In genomic region chr10:72332423-72333110, GRCh38 we compare ENCODE assay signal across 8 cellular contexts. TPM values are rescaled to one million over a fixed set of nuclear protein-coding genes. Genes with fewer than 3 reads are reported as not detected.
DNase-seq lines count a peak whose midpoint lies in the region; ATAC-seq and TF ChIP-seq lines count a peak whose summit lies in the region.

No MANE protein-coding gene starts in this region.

- H3K36me3 ChIP-seq in Loucy (ENCODE audit: insufficient read depth, low read length): peaks cover 4% of the 10 kb centered on the region; the same call in 1 of the 2 replicates

- H3K27ac Mint-ChIP-seq in natural killer cell treated with Interleukin-12 subunit alpha and Interleukin-12 subunit beta and Interleukin-15 and Interleukin-18, amount 100 ng/mL, for 72 hours: peak overlapping the region; percentile 92

- no peak for ATAC-seq in natural killer cell treated with Interleukin-12 subunit alpha and Interleukin-12 subunit beta and Interleukin-15 and Interleukin-18, amount 100 ng/mL, for 72 hours
- no peak for ATAC-seq in HG03045 (IDR thresholded peaks at IDR 0.05; ENCODE audit: unreplicated experiment)

- H3K79me2 ChIP-seq in Loucy (ENCODE audit: insufficient read depth, low read length): peaks cover 53% of the 10 kb centered on the region

- H3K36me3 Mint-ChIP-seq in natural killer cell treated with Interleukin-12 subunit alpha and Interleukin-12 subunit beta and Interleukin-15 and Interleukin-18, amount 100 ng/mL, for 72 hours: peaks cover under 1% of the 10 kb centered on the region

- DNase-seq in Ammon's horn (ENCODE audit: low spot score) (peak; percentile 8), caudate nucleus (lab: John Stamatoyannopoulos, UW) (no peak), NCI-H128 (lab: John Stamatoyannopoulos, UW; ENCODE audit: unreplicated experiment) (no peak), CD1c-positive myeloid dendritic cell (ENCODE audit: extremely low spot score) (no peak), inferior parietal cortex (ENCODE audit: extremely low spot score) (no peak)
- no peak for DNase-seq in natural killer cell treated with Interleukin-12 subunit alpha and Interleukin-12 subunit beta and Interleukin-15 and Interleukin-18, amount 100 ng/mL, for 72 hours (ENCODE audit: low spot score)

- no peak for TF ChIP-seq CTCF in Loucy (conservative IDR thresholded peaks at IDR 0.05; ENCODE audit: low read length)

- no peaks in the 10 kb centered on the region for H3K27me3 ChIP-seq in Loucy (ENCODE audit: insufficient read depth, low read length, poor library complexity, severe bottlenecking)

- peak overlapping the region; percentile 97 for H3K27ac ChIP-seq in caudate nucleus (ENCODE audit: low read depth, low read length)

- H3K9me2 ChIP-seq in Loucy (replicated peaks; ENCODE audit: low read depth, low read length): no peaks in the 10 kb centered on the region

- H3K4me3 ChIP-seq in Loucy (ENCODE audit: low read length, poor library complexity, severe bottlenecking): peak overlapping the region; percentile 74

- no peak overlapping the region for H2AFZ ChIP-seq in Loucy (ENCODE audit: low read length)

- no peaks in the 10 kb centered on the region for H3K9me3 ChIP-seq in Loucy (ENCODE audit: insufficient read depth, low read depth, low read length)

- H3K4me1 Mint-ChIP-seq in natural killer cell treated with Interleukin-12 subunit alpha and Interleukin-12 subunit beta and Interleukin-15 and Interleukin-18, amount 100 ng/mL, for 72 hours (ENCODE audit: low read depth in 2 of 2): peaks cover 79 to 81% of the 10 kb centered on the region in 2 donors

- no peaks in the 10 kb centered on the region for H3K27me3 Mint-ChIP-seq in natural killer cell treated with Interleukin-12 subunit alpha and Interleukin-12 subunit beta and Interleukin-15 and Interleukin-18, amount 100 ng/mL, for 72 hours

- peak overlapping the region; percentile 97 for H3K4me2 ChIP-seq in Loucy (ENCODE audit: low read depth, low read length, poor library complexity, severe bottlenecking)

- H3K4me1 ChIP-seq in Loucy (ENCODE audit: insufficient read depth, low read length, poor library complexity, severe bottlenecking): peaks cover 84% of the 10 kb centered on the region

- peaks cover 3% of the 10 kb centered on the region for H4K20me1 ChIP-seq in Loucy (ENCODE audit: insufficient read depth, low read length, poor library complexity, severe bottlenecking)

- H3K9me3 Mint-ChIP-seq in natural killer cell treated with Interleukin-12 subunit alpha and Interleukin-12 subunit beta and Interleukin-15 and Interleukin-18, amount 100 ng/mL, for 72 hours: no peaks in the 10 kb centered on the region

- H3F3A ChIP-seq in Loucy (ENCODE audit: low read depth): peaks cover 12% of the 10 kb centered on the region; the same call in 1 of the 2 replicates

- H3K4me3 Mint-ChIP-seq in natural killer cell treated with Interleukin-12 subunit alpha and Interleukin-12 subunit beta and Interleukin-15 and Interleukin-18, amount 100 ng/mL, for 72 hours: peak overlapping the region; percentile 76

- peak overlapping the region; percentile 99 for H3K9ac ChIP-seq in Loucy (ENCODE audit: low read depth, low read length, poor library complexity, severe bottlenecking)

RNA-seq across cellular contexts. Expression of gene DNAJB12, which starts 22.2 kb away (rescaled TPM):
- 10 to 100 TPM; 39.5 to 39.7 TPM for total RNA-seq in natural killer cell treated with Interleukin-12 subunit alpha and Interleukin-12 subunit beta and Interleukin-15 and Interleukin-18, amount 100 ng/mL, for 72 hours

RNA-seq across cellular contexts. Expression of gene DDIT4, which starts 58.8 kb away (rescaled TPM):
- 100 to 1,000 TPM; 189 to 207 TPM for total RNA-seq in natural killer cell treated with Interleukin-12 subunit alpha and Interleukin-12 subunit beta and Interleukin-15 and Interleukin-18, amount 100 ng/mL, for 72 hours
